26 cellular contexts compared by ENCODE assay signal in genomic region chr9:137501457-137501856, GRCh38. TPM values are rescaled to one million over a fixed set of nuclear protein-coding genes. Genes with fewer than 3 reads are reported as not detected.
A peak's percentile ranks its signal among the peaks of the same experiment; 100 is the strongest.
DNase-seq lines count a peak whose midpoint lies in the region; ATAC-seq and TF ChIP-seq lines count a peak whose summit lies in the region.
"Had no signal": no experiment of that assay in that cellular context is flagged by ENCODE, and none has a peak within 500 bp of the region (broad histone marks: within the 10 kb centered on the region; RNA-seq: fewer than 3 reads in every experiment).

No MANE protein-coding gene starts in this region.

- ATAC-seq in Right ventricle myocardium superior (ENCODE audit: poor library complexity) (no peak), heart right ventricle (no peak), upper lobe of right lung (peak; percentile 3)
- ATAC-seq in naive thymus-derived CD4-positive, alpha-beta T cell = no peak
- ATAC-seq: activated CD4-positive, CD25-positive, alpha-beta regulatory T cell treated with anti-CD3 and anti-CD28 coated beads, Interleukin-2, amount 50 U/mL, for 24 hours; activated T-helper 17 cell treated with anti-CD3 and anti-CD28 coated beads, Interleukin-2, amount 50 U/mL, for 72 hours; HCT116; T-cell had no signal

- CTCF ChIA-PET in naive thymus-derived CD4-positive, alpha-beta T cell (lab: Charles Lee) = no interaction called here
- CTCF ChIA-PET in OCI-LY7 (lab: Charles Lee; ENCODE audit: unreplicated experiment) = no interaction called here

- H3K4me2 ChIP-seq in OCI-LY7 (ENCODE audit: low read length) = no peak overlapping the region

- H3K27ac Mint-ChIP-seq in brain = peak overlapping the region in 3 of 5 experiments; percentile 28 to 79 (median 66)
- peak overlapping the region in 8 of 9 donors; percentile 26 to 93 (median 62) for H3K27ac Mint-ChIP-seq in naive thymus-derived CD4-positive, alpha-beta T cell
- H3K27ac Mint-ChIP-seq: activated T-helper 17 cell treated with anti-CD3 and anti-CD28 coated beads, Interleukin-2, amount 50 U/mL, for 72 hours; T-cell had no signal

- no peaks in the 10 kb centered on the region for H3K9me3 ChIP-seq in heart right ventricle
- H3K9me3 ChIP-seq in naive thymus-derived CD4-positive, alpha-beta T cell (ENCODE audit: control insufficient read depth in 2 of 3, low read length in 3 of 3) = no peaks in the 10 kb centered on the region
- H3K9me3 ChIP-seq in upper lobe of right lung = no peaks in the 10 kb centered on the region
- no peaks in the 10 kb centered on the region for H3K9me3 ChIP-seq in OCI-LY7 (ENCODE audit: low read length)
- H3K9me3 ChIP-seq: ascending aorta, BLaER1, SJSA1, upper lobe of left lung had no signal

- no peak for TF ChIP-seq CTCF in heart right ventricle (IDR thresholded peaks at IDR 0.05)
- no peak for TF ChIP-seq CTCF in brain (conservative IDR thresholded peaks at IDR 0.05)
- no peak for TF ChIP-seq CTCF in upper lobe of right lung (IDR thresholded peaks at IDR 0.05)
- no peak for TF ChIP-seq CTCF in OCI-LY7 (conservative IDR thresholded peaks at IDR 0.05; ENCODE audit: low read length)

- BruUV-seq in OCI-LY7 (replicated peaks; lab: Mats Ljungman, UMichigan) = no TSS peak

- H3K79me2 ChIP-seq in OCI-LY7 (ENCODE audit: insufficient read depth, low read depth, low read length) = no peaks in the 10 kb centered on the region

- no peaks in the 10 kb centered on the region for H3K27me3 ChIP-seq in heart right ventricle
- H3K27me3 ChIP-seq in naive thymus-derived CD4-positive, alpha-beta T cell (ENCODE audit: control insufficient read depth in 2 of 2, insufficient read depth in 2 of 2, low read length in 2 of 2) = no peaks in the 10 kb centered on the region
- H3K27me3 ChIP-seq in upper lobe of right lung = no peaks in the 10 kb centered on the region
- H3K27me3 ChIP-seq: ascending aorta, BLaER1, SJSA1, upper lobe of left lung had no signal

- WGBS in heart right ventricle, 2 donors = 94 to 95% methylated on average over 12 of the region's 12 CpGs

- POLR2A ChIA-PET in naive thymus-derived CD4-positive, alpha-beta T cell (lab: Charles Lee) = no interaction called here
- POLR2A ChIA-PET in OCI-LY7 (lab: Charles Lee) = no interaction called here

- H3K27me3 Mint-ChIP-seq in brain = peaks cover 2% of the 10 kb centered on the region
- no peaks in the 10 kb centered on the region for H3K27me3 Mint-ChIP-seq in naive thymus-derived CD4-positive, alpha-beta T cell
- H3K27me3 Mint-ChIP-seq: activated naive CD4-positive, alpha-beta T cell treated with anti-CD3 and anti-CD28 coated beads, Interleukin-2, amount 50 U/mL, for 24 hours; activated T-helper 17 cell treated with anti-CD3 and anti-CD28 coated beads, Interleukin-2, amount 50 U/mL, for 72 hours; T-cell had no signal

- H3K36me3 Mint-ChIP-seq in brain = peaks cover 3% of the 10 kb centered on the region
- H3K36me3 Mint-ChIP-seq in naive thymus-derived CD4-positive, alpha-beta T cell = peaks cover 0 to 4% (median 0%) of the 10 kb centered on the region in 5 donors

- no peak overlapping the region for H2AFZ ChIP-seq in OCI-LY7 (ENCODE audit: low read length)

- peak; percentile 35 for DNase-seq in Right ventricle myocardium superior
- DNase-seq in heart right ventricle = no peak
- no peak for DNase-seq in naive thymus-derived CD4-positive, alpha-beta T cell
- DNase-seq in upper lobe of right lung = no peak
- DNase-seq in HuH-7.5 (ENCODE audit: low spot score) = no peak
- DNase-seq in pons (ENCODE audit: low spot score) = no peak
- DNase-seq in OCI-LY7 (ENCODE audit: low spot score) = no peak
- DNase-seq: activated CD4-positive, alpha-beta T cell treated with anti-CD3 and anti-CD28 coated beads, Interleukin-2, amount 50 U/mL, for 4 hours; activated CD8-positive, alpha-beta memory T cell treated with anti-CD3 and anti-CD28 coated beads, Interleukin-2, amount 50 U/mL, for 48 hours; cortex of kidney; NCI-H1092; NCI-H1694; NCI-H774; stimulated activated CD4-positive, alpha-beta T cell treated with anti-CD3 and anti-CD28 coated beads, Interleukin-4, amount 100 ng/mL, for 4 hours; substantia nigra; T-cell had no signal

- no peak overlapping the region for H3K4me3 ChIP-seq in heart right ventricle
- no peak overlapping the region for H3K4me3 ChIP-seq in naive thymus-derived CD4-positive, alpha-beta T cell (ENCODE audit: low read length)
- H3K4me3 ChIP-seq in upper lobe of right lung = no peak overlapping the region
- no peak overlapping the region for H3K4me3 ChIP-seq in OCI-LY7 (ENCODE audit: low read depth, low read length, poor library complexity, severe bottlenecking)
- H3K4me3 ChIP-seq: ascending aorta, BLaER1, SJSA1, upper lobe of left lung had no signal

- H3K36me3 ChIP-seq in heart right ventricle = peaks cover 0 to 38% (median 0%) of the 10 kb centered on the region in 9 donors
- no peaks in the 10 kb centered on the region for H3K36me3 ChIP-seq in naive thymus-derived CD4-positive, alpha-beta T cell (ENCODE audit: control insufficient read depth in 2 of 3, insufficient read depth in 3 of 3, low read length in 3 of 3)
- no peaks in the 10 kb centered on the region for H3K36me3 ChIP-seq in upper lobe of right lung
- no peaks in the 10 kb centered on the region for H3K36me3 ChIP-seq in OCI-LY7 (ENCODE audit: insufficient read depth, low read length)
- H3K36me3 ChIP-seq: SJSA1 had no signal

- H3K27ac ChIP-seq in heart right ventricle (no peak overlapping the region), upper lobe of right lung (no peak overlapping the region), OCI-LY7 (ENCODE audit: low read depth, low read length, poor library complexity, severe bottlenecking) (no peak overlapping the region)
- H3K27ac ChIP-seq in naive thymus-derived CD4-positive, alpha-beta T cell (ENCODE audit: low read depth, low read length) = no peak overlapping the region
- H3K27ac ChIP-seq: ascending aorta, BLaER1, SJSA1, upper lobe of left lung had no signal

- intact Hi-C loops in Right ventricle myocardium superior (cut with DNase I) (no loop called here), heart right ventricle (cut with DNase I) (no loop called here), upper lobe of right lung (cut with DNase I) (no loop called here), OCI-LY7 (cut with micrococcal nuclease; ENCODE audit: unreplicated experiment) (no loop called here)
- intact Hi-C loops in naive thymus-derived CD4-positive, alpha-beta T cell (cut with micrococcal nuclease) = no loop called here

- H3K4me1 ChIP-seq in heart right ventricle = no peaks in the 10 kb centered on the region
- H3K4me1 ChIP-seq in naive thymus-derived CD4-positive, alpha-beta T cell (ENCODE audit: control insufficient read depth in 2 of 2, insufficient read depth in 2 of 2, low read length in 2 of 2) = no peaks in the 10 kb centered on the region
- H3K4me1 ChIP-seq in upper lobe of right lung = no peaks in the 10 kb centered on the region
- H3K4me1 ChIP-seq in OCI-LY7 (ENCODE audit: insufficient read depth, low read length, poor library complexity, severe bottlenecking) = no peaks in the 10 kb centered on the region
- H3K4me1 ChIP-seq: ascending aorta, SJSA1, upper lobe of left lung had no signal

- no peaks in the 10 kb centered on the region for H3K9me2 ChIP-seq in OCI-LY7 (ENCODE audit: insufficient read depth, low read length)

- no peaks in the 10 kb centered on the region for H4K20me1 ChIP-seq in OCI-LY7 (ENCODE audit: insufficient read depth, low read length)

- H3K4me1 Mint-ChIP-seq in brain = peaks cover 8% of the 10 kb centered on the region
- peaks cover 0 to 7% (median 0%) of the 10 kb centered on the region in 7 donors for H3K4me1 Mint-ChIP-seq in naive thymus-derived CD4-positive, alpha-beta T cell
- H3K4me1 Mint-ChIP-seq: activated naive CD4-positive, alpha-beta T cell treated with anti-CD3 and anti-CD28 coated beads, Interleukin-2, amount 50 U/mL, for 24 hours; activated T-helper 17 cell treated with anti-CD3 and anti-CD28 coated beads, Interleukin-2, amount 50 U/mL, for 72 hours had no signal

- peaks cover 3 to 19% (median 15%) of the 10 kb centered on the region in 5 experiments for H3K9me3 Mint-ChIP-seq in brain
- H3K9me3 Mint-ChIP-seq in naive thymus-derived CD4-positive, alpha-beta T cell = peaks cover 0 to 8% (median 0%) of the 10 kb centered on the region in 11 donors
- H3K9me3 Mint-ChIP-seq: activated naive CD4-positive, alpha-beta T cell treated with anti-CD3 and anti-CD28 coated beads, Interleukin-2, amount 50 U/mL, for 24 hours; activated T-helper 17 cell treated with anti-CD3 and anti-CD28 coated beads, Interleukin-2, amount 50 U/mL, for 72 hours; T-cell had no signal

- no peak overlapping the region for H3K4me3 Mint-ChIP-seq in brain
- H3K4me3 Mint-ChIP-seq in naive thymus-derived CD4-positive, alpha-beta T cell = no peak overlapping the region
- H3K4me3 Mint-ChIP-seq: activated naive CD4-positive, alpha-beta T cell treated with anti-CD3 and anti-CD28 coated beads, Interleukin-2, amount 50 U/mL, for 24 hours; activated T-helper 17 cell treated with anti-CD3 and anti-CD28 coated beads, Interleukin-2, amount 50 U/mL, for 72 hours had no signal

RNA-seq across cellular contexts. Expression of gene NSMF, which starts 42.3 kb away (rescaled TPM):
- total RNA-seq in Right ventricle myocardium superior (10.0 TPM), heart right ventricle (10 to 100 TPM in 4 of 10 donors, 1 to 10 TPM in 6; 5.3 to 17.0 (median 9.0) TPM), upper lobe of right lung (23.9 TPM), OCI-LY7 (2022) (29.0 and 29.8 TPM in 2 replicates)
- polyA plus RNA-seq in heart right ventricle (10 to 100 TPM; 18.3 to 29.3 TPM), brain (ENCODE audit: insufficient read depth, low read depth, low replicate concordance) (145 TPM)
- total RNA-seq in naive thymus-derived CD4-positive, alpha-beta T cell = 10 to 100 TPM; 22.9 to 92.0 (median 57.3) TPM
- 10 to 100 TPM; 10.9 to 21.4 TPM for polyA plus RNA-seq in naive thymus-derived CD4-positive, alpha-beta T cell
- total RNA-seq in OCI-LY7 (2014; rRNA removed; shearing (Covaris generic)) = 15.8 and 20.3 TPM in 2 replicates

RNA-seq across cellular contexts. Expression of gene PNPLA7, which starts 48.7 kb away (rescaled TPM):
- 12.2 TPM for total RNA-seq in Right ventricle myocardium superior
- total RNA-seq in heart right ventricle = 10 to 100 TPM in 5 of 10 donors, 1 to 10 TPM in 5; 6.6 to 13.0 (median 9.4) TPM
- polyA plus RNA-seq in heart right ventricle = 10 to 100 TPM in 1 of 2 donors, under 1 TPM in 1; 0.83 to 22.6 TPM
- polyA plus RNA-seq in brain (ENCODE audit: insufficient read depth, low read depth, low replicate concordance) = 4.3 TPM
- 10 to 100 TPM in 3 of 5 experiments, 1 to 10 TPM in 2; 4.9 to 28.9 (median 16.2) TPM for total RNA-seq in naive thymus-derived CD4-positive, alpha-beta T cell
- polyA plus RNA-seq in naive thymus-derived CD4-positive, alpha-beta T cell = 1 to 10 TPM; 2.7 TPM
- total RNA-seq in upper lobe of right lung = 13.7 TPM
- 0.80 and 1.5 TPM in 2 replicates for total RNA-seq in OCI-LY7 (2014; rRNA removed; shearing (Covaris generic))
- 8.5 and 10.2 TPM in 2 replicates for total RNA-seq in OCI-LY7 (2022)
- total RNA-seq: RPMI7951 had no signal

RNA-seq across cellular contexts. Expression of gene MRPL41, which starts 50.2 kb away (rescaled TPM):
- 272 TPM for total RNA-seq in Right ventricle myocardium superior
- total RNA-seq in heart right ventricle = 100 to 1,000 TPM; 133 to 348 (median 203) TPM
- polyA plus RNA-seq in heart right ventricle = 1,000 to 10,000 TPM in 1 of 2 donors, 100 to 1,000 TPM in 1; 317 to 1,052 TPM
- polyA plus RNA-seq in brain (ENCODE audit: insufficient read depth, low read depth, low replicate concordance) = 87.2 TPM
- 100 to 1,000 TPM in 1 of 5 experiments, 10 to 100 TPM in 4; 41.1 to 102 (median 53.9) TPM for total RNA-seq in naive thymus-derived CD4-positive, alpha-beta T cell
- polyA plus RNA-seq in naive thymus-derived CD4-positive, alpha-beta T cell = 10 to 100 TPM; 36.3 to 41.1 TPM
- total RNA-seq in upper lobe of right lung = 41.6 TPM
- total RNA-seq in OCI-LY7 (2014; rRNA removed; shearing (Covaris generic)) = 26.4 and 38.3 TPM in 2 replicates
- total RNA-seq in OCI-LY7 (2022) = 29.3 and 34.8 TPM in 2 replicates
